Comparison of ENCODE assay signal across 21 cellular contexts in the genomic region with DNA sequence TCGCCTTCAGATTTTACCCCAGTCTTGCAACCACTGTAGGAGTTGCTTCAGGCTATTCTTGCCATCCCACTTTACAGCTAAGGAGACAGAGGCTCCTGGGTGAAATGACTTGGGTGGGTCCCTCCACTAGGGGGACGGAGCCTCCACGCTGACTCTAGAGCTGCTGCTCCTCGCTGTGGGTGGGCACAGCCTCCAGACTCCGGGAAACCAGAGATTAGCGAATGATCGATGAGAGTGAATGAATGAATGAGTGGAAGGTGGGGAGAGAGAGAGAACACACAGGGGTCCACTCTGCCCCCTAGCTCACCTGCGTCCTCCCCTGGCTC. TPM values are rescaled to one million over a fixed set of nuclear protein-coding genes. Genes with fewer than 3 reads are reported as not detected.
DNase-seq lines count a peak whose midpoint lies in the region; ATAC-seq and TF ChIP-seq lines count a peak whose summit lies in the region.
"Had no signal": no experiment of that assay in that cellular context is flagged by ENCODE, and none has a peak within 500 bp of the region (broad histone marks: within the 10 kb centered on the region; RNA-seq: fewer than 3 reads in every experiment).

No MANE protein-coding gene starts in this region.

- no peaks in the 10 kb centered on the region for H4K20me1 ChIP-seq in MM.1S (ENCODE audit: insufficient read depth, low read length)

- DNase-seq in cardiac septum (ENCODE audit: low spot score) (peak; percentile 54), heart right ventricle (no peak), MM.1S (no peak), endodermal cell (no peak)
- DNase-seq in activated CD4-positive, alpha-beta memory T cell treated with anti-CD3 and anti-CD28 coated beads for 36 hours, result no peak
- DNase-seq: activated naive CD8-positive, alpha-beta T cell treated with anti-CD3 and anti-CD28 coated beads for 36 hours; activated T-cell treated with anti-CD3 and anti-CD28 coated beads, Interleukin-2, amount 50 U/mL, for 72 hours; NCI-H2227 treated with DMSO at 0.1 percent for 48 hours; retina; SHP77 had no signal

- no peaks in the 10 kb centered on the region for H3K4me1 Mint-ChIP-seq in endodermal cell
- H3K4me1 Mint-ChIP-seq in activated CD4-positive, alpha-beta memory T cell treated with anti-CD3 and anti-CD28 coated beads for 36 hours (ENCODE audit: low read depth), result peaks cover 12% of the 10 kb centered on the region

- no peaks in the 10 kb centered on the region for H3K36me3 Mint-ChIP-seq in endodermal cell (ENCODE audit: low read depth)
- H3K36me3 Mint-ChIP-seq in activated CD4-positive, alpha-beta memory T cell treated with anti-CD3 and anti-CD28 coated beads for 36 hours, result peaks cover 13% of the 10 kb centered on the region

- no peak overlapping the region for H3K4me3 Mint-ChIP-seq in endodermal cell
- H3K4me3 Mint-ChIP-seq in activated CD4-positive, alpha-beta memory T cell treated with anti-CD3 and anti-CD28 coated beads for 36 hours, result no peak overlapping the region
- H3K4me3 Mint-ChIP-seq: activated naive CD8-positive, alpha-beta T cell treated with anti-CD3 and anti-CD28 coated beads for 36 hours; activated T-cell treated with anti-CD3 and anti-CD28 coated beads, Interleukin-2, amount 50 U/mL, for 72 hours; T-helper 1 cell treated with Interleukin-12 subunit alpha and Interleukin-12 subunit beta and Interleukin-4 antibody, amounts not matched to agents 30 μg/mL and 1 μg/mL, for 36 hours had no signal

- POLR2A ChIA-PET in activated CD4-positive, alpha-beta memory T cell treated with anti-CD3 and anti-CD28 coated beads for 36 hours (lab: Charles Lee), result no interaction called here

- H3K36me3 ChIP-seq in heart right ventricle, result peaks cover 0 to 18% (median 0%) of the 10 kb centered on the region in 9 donors
- peaks cover 21% of the 10 kb centered on the region for H3K36me3 ChIP-seq in MM.1S (replicated peaks; ENCODE audit: insufficient read depth, low read length)
- no peaks in the 10 kb centered on the region for H3K36me3 ChIP-seq in endodermal cell (ENCODE audit: control insufficient read depth, insufficient read depth, low read length)
- H3K36me3 ChIP-seq: thoracic aorta had no signal

- peaks cover 0 to 32% (median 10%) of the 10 kb centered on the region in 7 donors for H3K27me3 ChIP-seq in heart right ventricle
- H3K27me3 ChIP-seq in MM.1S (replicated peaks; ENCODE audit: insufficient read depth, low read length), result no peaks in the 10 kb centered on the region
- H3K27me3 ChIP-seq in endodermal cell (ENCODE audit: control insufficient read depth, insufficient read depth, low read length, poor library complexity, severe bottlenecking), result no peaks in the 10 kb centered on the region

- H3K9ac ChIP-seq in MM.1S (ENCODE audit: low read length) (no peak overlapping the region), endodermal cell (ENCODE audit: extremely low read depth, low read length, poor library complexity, severe bottlenecking) (no peak overlapping the region)

- H3K27ac ChIP-seq in heart right ventricle (no peak overlapping the region), MM.1S (ENCODE audit: low read length) (no peak overlapping the region), endodermal cell (ENCODE audit: low read depth, low read length) (no peak overlapping the region)
- H3K27ac ChIP-seq: dorsolateral prefrontal cortex, thoracic aorta had no signal

- no peaks in the 10 kb centered on the region for H3F3A ChIP-seq in MM.1S (ENCODE audit: insufficient read depth, low read length)

- H3K27me3 Mint-ChIP-seq in endodermal cell (ENCODE audit: insufficient read depth), result peaks cover 4% of the 10 kb centered on the region
- no peaks in the 10 kb centered on the region for H3K27me3 Mint-ChIP-seq in activated CD4-positive, alpha-beta memory T cell treated with anti-CD3 and anti-CD28 coated beads for 36 hours
- H3K27me3 Mint-ChIP-seq: activated naive CD8-positive, alpha-beta T cell treated with anti-CD3 and anti-CD28 coated beads for 36 hours had no signal

- no peak overlapping the region for H3K27ac Mint-ChIP-seq in endodermal cell
- no peak overlapping the region for H3K27ac Mint-ChIP-seq in activated CD4-positive, alpha-beta memory T cell treated with anti-CD3 and anti-CD28 coated beads for 36 hours
- H3K27ac Mint-ChIP-seq: activated naive CD8-positive, alpha-beta T cell treated with anti-CD3 and anti-CD28 coated beads for 36 hours; activated T-cell treated with anti-CD3 and anti-CD28 coated beads, Interleukin-2, amount 50 U/mL, for 72 hours; T-helper 1 cell treated with Interleukin-12 subunit alpha and Interleukin-12 subunit beta and Interleukin-4 antibody, amounts not matched to agents 30 μg/mL and 1 μg/mL, for 36 hours had no signal

- peaks cover 19% of the 10 kb centered on the region for H3K79me2 ChIP-seq in MM.1S (ENCODE audit: low read length)

- ATAC-seq in heart right ventricle (no peak), HG02623 (IDR thresholded peaks at IDR 0.05; ENCODE audit: unreplicated experiment) (no peak), GM19452 (IDR thresholded peaks at IDR 0.05; ENCODE audit: unreplicated experiment) (no peak), GM19324 (IDR thresholded peaks at IDR 0.05; ENCODE audit: low FRiP score, unreplicated experiment) (no peak)
- ATAC-seq: activated T-cell treated with anti-CD3 and anti-CD28 coated beads, Interleukin-2, amount 50 U/mL, for 72 hours; esophagus mucosa; left lobe of liver had no signal

- H3K4me3 ChIP-seq in heart right ventricle (no peak overlapping the region), MM.1S (ENCODE audit: low read length) (no peak overlapping the region), endodermal cell (ENCODE audit: low read length) (no peak overlapping the region)
- H3K4me3 ChIP-seq: dorsolateral prefrontal cortex, GM12878, thoracic aorta had no signal

- no peaks in the 10 kb centered on the region for H3K9me3 Mint-ChIP-seq in endodermal cell
- no peaks in the 10 kb centered on the region for H3K9me3 Mint-ChIP-seq in activated CD4-positive, alpha-beta memory T cell treated with anti-CD3 and anti-CD28 coated beads for 36 hours
- H3K9me3 Mint-ChIP-seq: activated naive CD8-positive, alpha-beta T cell treated with anti-CD3 and anti-CD28 coated beads for 36 hours; activated T-cell treated with anti-CD3 and anti-CD28 coated beads, Interleukin-2, amount 50 U/mL, for 72 hours; T-helper 1 cell treated with Interleukin-12 subunit alpha and Interleukin-12 subunit beta and Interleukin-4 antibody, amounts not matched to agents 30 μg/mL and 1 μg/mL, for 36 hours had no signal

- TF ChIP-seq CTCF in heart right ventricle (IDR thresholded peaks at IDR 0.05) (no peak), MM.1S (IDR thresholded peaks at IDR 0.05; ENCODE audit: low read length) (peak; percentile 11; the same call in 1 of the 2 replicates), endodermal cell (conservative IDR thresholded peaks at IDR 0.05) (peak; percentile 61)

- no peaks in the 10 kb centered on the region for H3K9me2 ChIP-seq in MM.1S (replicated peaks; ENCODE audit: insufficient read depth, low read length)

- H2AFZ ChIP-seq in MM.1S (ENCODE audit: low read length), result no peak overlapping the region

- H3K4me1 ChIP-seq in heart right ventricle, result no peaks in the 10 kb centered on the region
- H3K4me1 ChIP-seq in MM.1S (ENCODE audit: low read length), result no peaks in the 10 kb centered on the region
- H3K4me1 ChIP-seq in endodermal cell (ENCODE audit: control insufficient read depth, insufficient read depth, low read length), result no peaks in the 10 kb centered on the region

- 85 to 87% methylated on average over 8 of the region's 8 CpGs for WGBS in heart right ventricle, 2 donors
- WGBS in endodermal cell (ENCODE audit: insufficient coverage in 1 of 2, insufficient read length in 1 of 2), 2 experiments, result 96 to 100% methylated on average over 4 to 8 of the region's 8 CpGs

- intact Hi-C loops in cardiac septum (cut with DNase I), result no loop called here
- intact Hi-C loops in heart right ventricle (cut with DNase I), result loop anchor here in 1 of 10 donors (10.0 kb wide), 1 partner anchor 575 kb away; no protein-coding TSS in a partner anchor
- intact Hi-C loops in activated CD4-positive, alpha-beta memory T cell treated with anti-CD3 and anti-CD28 coated beads for 36 hours (cut with micrococcal nuclease), result no loop called here

- no peak overlapping the region for H3K4me2 ChIP-seq in MM.1S (ENCODE audit: low read depth, low read length)

- H3K9me3 ChIP-seq in heart right ventricle (no peaks in the 10 kb centered on the region), MM.1S (replicated peaks; ENCODE audit: insufficient read depth, low read length) (no peaks in the 10 kb centered on the region), endodermal cell (ENCODE audit: control insufficient read depth, low read length) (no peaks in the 10 kb centered on the region)
- H3K9me3 ChIP-seq: thoracic aorta had no signal

- CTCF ChIA-PET in activated CD4-positive, alpha-beta memory T cell treated with anti-CD3 and anti-CD28 coated beads for 36 hours (lab: Charles Lee), result no interaction called here

RNA-seq across cellular contexts. Expression of gene ZBP1, which starts 10.4 kb away (rescaled TPM):
- 0.43 TPM for total RNA-seq in cardiac septum
- 1 to 10 TPM in 1 of 10 donors, under 1 TPM in 7, not detected in 2; 0.16 to 1.2 (median 0.31) TPM for total RNA-seq in heart right ventricle
- polyA plus RNA-seq in heart right ventricle, result under 1 TPM; 0.13 to 0.51 TPM
- total RNA-seq in endodermal cell, result not detected
- not detected for polyA plus RNA-seq in endodermal cell (2013, experiment 1 of 2)
- not detected for polyA plus RNA-seq in endodermal cell (2013, experiment 2 of 2)
- 1 to 10 TPM in 1 of 2 experiments, under 1 TPM in 1; 0.73 to 1.1 TPM for total RNA-seq in activated CD4-positive, alpha-beta memory T cell treated with anti-CD3 and anti-CD28 coated beads for 36 hours
- total RNA-seq: bronchial epithelial cell, LHCN-M2 had no signal

RNA-seq across cellular contexts. Expression of gene PCK1, which starts 48.9 kb away (rescaled TPM):
- total RNA-seq in cardiac septum (0.48 TPM), heart right ventricle (1 to 10 TPM in 3 of 10 donors, under 1 TPM in 5, not detected in 2; 0.15 to 8.5 (median 0.69) TPM), endodermal cell (not detected)
- polyA plus RNA-seq in heart right ventricle, result 1 to 10 TPM in 1 of 2 donors, under 1 TPM in 1; 0.65 to 2.2 TPM
- 0.25 TPM for polyA plus RNA-seq in endodermal cell (2013, experiment 1 of 2)
- polyA plus RNA-seq in endodermal cell (2013, experiment 2 of 2), result 0.70 TPM
- not detected for total RNA-seq in activated CD4-positive, alpha-beta memory T cell treated with anti-CD3 and anti-CD28 coated beads for 36 hours
- total RNA-seq: activated naive CD8-positive, alpha-beta T cell treated with anti-CD3 and anti-CD28 coated beads for 36 hours; activated T-cell treated with anti-CD3 and anti-CD28 coated beads, Interleukin-2, amount 50 U/mL, for 72 hours; bronchial epithelial cell; LHCN-M2 had no signal

Comparison
In these comparisons a context has a peak if more than half of its experiments do, and no peak if none do; other contexts are left out.
1. CTCF ChIP-seq: peak in MM.1S (single experiment) and endodermal cell (single experiment); none in heart right ventricle (0 of 9).